Comparison of ENCODE assay signal across 14 cellular contexts in the genomic region with DNA sequence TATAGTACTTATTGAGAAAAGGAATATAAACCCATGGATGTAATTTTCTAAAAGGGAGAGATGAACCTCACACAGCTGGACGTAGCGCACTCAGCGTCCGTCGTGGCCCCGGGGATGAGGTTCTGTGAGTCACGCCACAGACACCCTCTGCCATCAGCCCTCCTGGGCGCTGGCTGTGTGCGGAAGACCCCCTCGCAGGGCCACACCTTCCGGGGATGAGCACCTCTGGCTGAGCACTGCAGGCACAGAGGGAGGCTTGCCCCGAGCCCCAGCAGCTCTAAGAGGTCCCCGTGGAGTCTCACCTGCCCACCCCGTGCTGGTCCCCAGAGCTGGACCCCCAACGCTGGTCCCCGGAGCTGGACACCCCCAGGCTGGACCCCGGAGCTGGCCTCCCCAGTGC.
A peak's percentile ranks its signal among the peaks of the same experiment; 100 is the strongest.
DNase-seq lines count a peak whose midpoint lies in the region; ATAC-seq and TF ChIP-seq lines count a peak whose summit lies in the region.
"Had no signal": no experiment of that assay in that cellular context is flagged by ENCODE, and none has a peak within 500 bp of the region (broad histone marks: within the 10 kb centered on the region; RNA-seq: fewer than 3 reads in every experiment).

No MANE protein-coding gene starts in this region.

- no peaks in the 10 kb centered on the region for H3K4me1 Mint-ChIP-seq in stimulated activated memory B cell treated with anti-CD40 and anti-IgM and Interleukin-4, amounts not matched to agents 10 μg/mL and 1 μg/mL and 100 μg/mL, for 72 hours

- H3K9me3 ChIP-seq in left lung (no peaks in the 10 kb centered on the region), osteoblast (ENCODE audit: low read depth, low read length) (no peaks in the 10 kb centered on the region)
- H3K9me3 ChIP-seq: BE2C, Caco-2, HAP-1 had no signal

- peaks cover 3% of the 10 kb centered on the region for H3K9me3 Mint-ChIP-seq in stimulated activated memory B cell treated with anti-CD40 and anti-IgM and Interleukin-4, amounts not matched to agents 10 μg/mL and 1 μg/mL and 100 μg/mL, for 72 hours
- H3K9me3 Mint-ChIP-seq: CD4-positive, alpha-beta T cell had no signal

- H3K36me3 Mint-ChIP-seq in stimulated activated memory B cell treated with anti-CD40 and anti-IgM and Interleukin-4, amounts not matched to agents 10 μg/mL and 1 μg/mL and 100 μg/mL, for 72 hours, result no peaks in the 10 kb centered on the region

- H3K4me1 ChIP-seq in left lung, result no peaks in the 10 kb centered on the region
- H3K4me1 ChIP-seq in osteoblast (ENCODE audit: insufficient read depth, low read length), result no peaks in the 10 kb centered on the region
- H3K4me1 ChIP-seq: Caco-2, HAP-1 had no signal

- ATAC-seq in left ventricle myocardium superior, result no peak
- no peak for ATAC-seq in Right ventricle myocardium superior (ENCODE audit: poor library complexity)
- no peak for ATAC-seq in left lung
- peak; percentile 45 for ATAC-seq in stimulated activated memory B cell treated with anti-CD40 and anti-IgM and Interleukin-4, amounts not matched to agents 10 μg/mL and 1 μg/mL and 100 μg/mL, for 72 hours
- ATAC-seq in omental fat pad (ENCODE audit: low FRiP score), result no peak

- no peaks in the 10 kb centered on the region for H4K20me1 ChIP-seq in osteoblast (ENCODE audit: insufficient read depth, low read length)

- TF ChIP-seq CTCF in left lung (IDR thresholded peaks at IDR 0.05) (no peak), osteoblast (IDR thresholded peaks at IDR 0.05; ENCODE audit: extremely low read depth, low read depth, low read length) (no peak), omental fat pad (IDR thresholded peaks at IDR 0.05) (no peak)

- no peaks in the 10 kb centered on the region for H3K79me2 ChIP-seq in osteoblast (ENCODE audit: insufficient read depth, low read length)

- DNase-seq in left ventricle myocardium superior (peak; percentile 14), Right ventricle myocardium superior (no peak), left lung (peak; percentile 19 to 51), osteoblast (ENCODE audit: insufficient read length, low spot score, missing footprints) (peak; percentile 35), omental fat pad (ENCODE audit: low spot score) (no peak), amygdala (lab: John Stamatoyannopoulos, UW) (no peak), hippocampal formation (lab: John Stamatoyannopoulos, UW) (no peak)
- DNase-seq: ACHN; BE2C; C1 segment of cervical spinal cord; Caco-2; CD4-positive, alpha-beta T cell had no signal

- intact Hi-C loops in left ventricle myocardium superior (cut with micrococcal nuclease) (no loop called here), Right ventricle myocardium superior (cut with DNase I) (no loop called here), left lung (cut with DNase I) (no loop called here)

- no peak overlapping the region for H3K27ac Mint-ChIP-seq in stimulated activated memory B cell treated with anti-CD40 and anti-IgM and Interleukin-4, amounts not matched to agents 10 μg/mL and 1 μg/mL and 100 μg/mL, for 72 hours
- H3K27ac Mint-ChIP-seq: CD4-positive, alpha-beta T cell had no signal

- no peak overlapping the region for H2AFZ ChIP-seq in osteoblast (ENCODE audit: low read length)

- H3K36me3 ChIP-seq in left lung (no peaks in the 10 kb centered on the region), osteoblast (ENCODE audit: insufficient read depth, low read length) (no peaks in the 10 kb centered on the region)
- H3K36me3 ChIP-seq: BE2C, HAP-1 had no signal

- H3K27me3 Mint-ChIP-seq in stimulated activated memory B cell treated with anti-CD40 and anti-IgM and Interleukin-4, amounts not matched to agents 10 μg/mL and 1 μg/mL and 100 μg/mL, for 72 hours, result no peaks in the 10 kb centered on the region

- H3K4me3 Mint-ChIP-seq in stimulated activated memory B cell treated with anti-CD40 and anti-IgM and Interleukin-4, amounts not matched to agents 10 μg/mL and 1 μg/mL and 100 μg/mL, for 72 hours, result no peak overlapping the region
- H3K4me3 Mint-ChIP-seq: CD4-positive, alpha-beta T cell had no signal

- H3K27ac ChIP-seq in left lung (no peak overlapping the region), osteoblast (ENCODE audit: low read depth, low read length) (no peak overlapping the region)

- H3K4me3 ChIP-seq in left lung (no peak overlapping the region), osteoblast (ENCODE audit: insufficient read depth, low read length) (no peak overlapping the region)
- H3K4me3 ChIP-seq: HAP-1 had no signal

- H3K27me3 ChIP-seq in left lung, result peaks cover 0 to 24% of the 10 kb centered on the region in 2 donors
- H3K27me3 ChIP-seq in osteoblast (ENCODE audit: insufficient read depth, low read length), result no peaks in the 10 kb centered on the region
- H3K27me3 ChIP-seq: BE2C had no signal

- H3K4me2 ChIP-seq in osteoblast (ENCODE audit: insufficient read depth, low read length), result no peak overlapping the region

Comparison
In these comparisons a context has a peak if more than half of its experiments do, and no peak if none do; other contexts are left out.
1. DNase-seq: peak in left ventricle myocardium superior (single experiment), left lung (2 of 2) and osteoblast (single experiment); none in Right ventricle myocardium superior (single experiment), omental fat pad (single experiment), amygdala (0 of 56) and hippocampal formation (0 of 2).